ENCODE assay signal across 1 cellular context in genomic region chr12:94606810-94607209, GRCh38. TPM values are rescaled to one million over a fixed set of nuclear protein-coding genes. Genes with fewer than 3 reads are reported as not detected.
"Had no signal": no experiment of that assay in that cellular context is flagged by ENCODE, and none has a peak within 500 bp of the region (broad histone marks: within the 10 kb centered on the region; RNA-seq: fewer than 3 reads in every experiment).

No MANE protein-coding gene starts in this region.

RNA-seq across cellular contexts. Expression of gene TMCC3, which starts 43.5 kb away (rescaled TPM):
- total RNA-seq: NCI-H460 had no signal
